In genomic region chr17:42422958-42423712, GRCh38 we compare ENCODE assay signal across 1 cellular context.
TF ChIP-seq lines count a peak whose summit lies in the region.

TSS of gene CAVIN1 (minus strand) at chr17:42423256. CDS start at chr17:42423097, 159 bp downstream.

TF ChIP-seq in HepG2, 621 proteins besides CTCF, POLR2A, EP300 and RAD21 (continued from another document and continues in another):
- TF ChIP-seq ZBTB39 (CRISPR knock-in tag; IDR thresholded peaks at IDR 0.05) = no peak
- no peak; the same call in 1 of the 2 replicates for TF ChIP-seq ZC3H13 (CRISPR knock-in tag; IDR thresholded peaks at IDR 0.05)
- no peak for TF ChIP-seq ZFP37 (CRISPR knock-in tag; IDR thresholded peaks at IDR 0.05; ENCODE audit: borderline replicate concordance)
- no peak for TF ChIP-seq CEBPG (CRISPR knock-in tag; IDR thresholded peaks at IDR 0.05)
- no peak for TF ChIP-seq ZNF749 (CRISPR knock-in tag; IDR thresholded peaks at IDR 0.05; ENCODE audit: borderline replicate concordance)
- TF ChIP-seq GMEB2 (CRISPR knock-in tag; IDR thresholded peaks at IDR 0.05; ENCODE audit: low read depth) = no peak
- TF ChIP-seq SETDB1 (CRISPR knock-in tag; IDR thresholded peaks at IDR 0.05; ENCODE audit: borderline replicate concordance) = no peak
- no peak for TF ChIP-seq HNF4G (IDR thresholded peaks at IDR 0.05; ENCODE audit: borderline replicate concordance, low read depth, low read length)
- peak; percentile 72; the same call in 1 of the 2 replicates for TF ChIP-seq HNF4G (CRISPR knock-in tag; IDR thresholded peaks at IDR 0.05; ENCODE audit: borderline replicate concordance, low read depth)
- no peak for TF ChIP-seq ESRRA (CRISPR knock-in tag; IDR thresholded peaks at IDR 0.05; ENCODE audit: low read depth)
- TF ChIP-seq, protein P1, sequence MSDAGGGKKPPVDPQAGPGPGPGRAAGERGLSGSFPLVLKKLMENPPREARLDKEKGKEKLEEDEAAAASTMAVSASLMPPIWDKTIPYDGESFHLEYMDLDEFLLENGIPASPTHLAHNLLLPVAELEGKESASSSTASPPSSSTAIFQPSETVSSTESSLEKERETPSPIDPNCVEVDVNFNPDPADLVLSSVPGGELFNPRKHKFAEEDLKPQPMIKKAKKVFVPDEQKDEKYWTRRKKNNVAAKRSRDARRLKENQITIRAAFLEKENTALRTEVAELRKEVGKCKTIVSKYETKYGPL (CRISPR knock-in tag; IDR thresholded peaks at IDR 0.05) = no peak
- no peak; the same call in 1 of the 2 replicates for TF ChIP-seq ZNF710 (CRISPR knock-in tag; IDR thresholded peaks at IDR 0.05; ENCODE audit: borderline replicate concordance)
- peak; percentile 85 for TF ChIP-seq PHF21A (CRISPR knock-in tag; IDR thresholded peaks at IDR 0.05)
- TF ChIP-seq, protein P2, sequence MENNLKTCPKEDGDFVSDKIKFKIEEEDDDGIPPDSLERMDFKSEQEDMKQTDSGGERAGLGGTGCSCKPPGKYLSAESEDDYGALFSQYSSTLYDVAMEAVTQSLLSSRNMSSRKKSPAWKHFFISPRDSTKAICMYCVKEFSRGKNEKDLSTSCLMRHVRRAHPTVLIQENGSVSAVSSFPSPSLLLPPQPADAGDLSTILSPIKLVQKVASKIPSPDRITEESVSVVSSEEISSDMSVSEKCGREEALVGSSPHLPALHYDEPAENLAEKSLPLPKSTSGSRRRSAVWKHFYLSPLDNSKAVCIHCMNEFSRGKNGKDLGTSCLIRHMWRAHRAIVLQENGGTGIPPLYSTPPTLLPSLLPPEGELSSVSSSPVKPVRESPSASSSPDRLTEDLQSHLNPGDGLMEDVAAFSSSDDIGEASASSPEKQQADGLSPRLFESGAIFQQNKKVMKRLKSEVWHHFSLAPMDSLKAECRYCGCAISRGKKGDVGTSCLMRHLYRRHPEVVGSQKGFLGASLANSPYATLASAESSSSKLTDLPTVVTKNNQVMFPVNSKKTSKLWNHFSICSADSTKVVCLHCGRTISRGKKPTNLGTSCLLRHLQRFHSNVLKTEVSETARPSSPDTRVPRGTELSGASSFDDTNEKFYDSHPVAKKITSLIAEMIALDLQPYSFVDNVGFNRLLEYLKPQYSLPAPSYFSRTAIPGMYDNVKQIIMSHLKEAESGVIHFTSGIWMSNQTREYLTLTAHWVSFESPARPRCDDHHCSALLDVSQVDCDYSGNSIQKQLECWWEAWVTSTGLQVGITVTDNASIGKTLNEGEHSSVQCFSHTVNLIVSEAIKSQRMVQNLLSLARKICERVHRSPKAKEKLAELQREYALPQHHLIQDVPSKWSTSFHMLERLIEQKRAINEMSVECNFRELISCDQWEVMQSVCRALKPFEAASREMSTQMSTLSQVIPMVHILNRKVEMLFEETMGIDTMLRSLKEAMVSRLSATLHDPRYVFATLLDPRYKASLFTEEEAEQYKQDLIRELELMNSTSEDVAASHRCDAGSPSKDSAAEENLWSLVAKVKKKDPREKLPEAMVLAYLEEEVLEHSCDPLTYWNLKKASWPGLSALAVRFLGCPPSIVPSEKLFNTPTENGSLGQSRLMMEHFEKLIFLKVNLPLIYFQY (CRISPR knock-in tag; IDR thresholded peaks at IDR 0.05; ENCODE audit: borderline replicate concordance) = no peak; the same call in 1 of the 2 replicates
- TF ChIP-seq HOXD1 (CRISPR knock-in tag; IDR thresholded peaks at IDR 0.05) = peak; percentile 59
- 0 out of 2 replicates have a peak, but pooled peaks have one; percentile 17 for TF ChIP-seq DNMT1 (CRISPR knock-in tag; IDR thresholded peaks at IDR 0.05)
- no peak for TF ChIP-seq USF2 (IDR thresholded peaks at IDR 0.05; ENCODE audit: low read depth, low read length)
- no peak for TF ChIP-seq USF2 (CRISPR knock-in tag; IDR thresholded peaks at IDR 0.05; ENCODE audit: borderline replicate concordance)
- no peak for TF ChIP-seq ZFP62 (CRISPR knock-in tag; IDR thresholded peaks at IDR 0.05)
- peak; percentile 61; the same call in 1 of the 2 replicates for TF ChIP-seq MAF1 (CRISPR knock-in tag; IDR thresholded peaks at IDR 0.05; ENCODE audit: borderline replicate concordance)
- TF ChIP-seq ZBTB26 (CRISPR knock-in tag; IDR thresholded peaks at IDR 0.05; ENCODE audit: borderline replicate concordance) = no peak; the same call in 1 of the 2 replicates
- TF ChIP-seq MXD3 (CRISPR knock-in tag; IDR thresholded peaks at IDR 0.05) = peak; percentile 58
- no peak for TF ChIP-seq ZNF512 (CRISPR knock-in tag; IDR thresholded peaks at IDR 0.05)
- TF ChIP-seq, protein P3, sequence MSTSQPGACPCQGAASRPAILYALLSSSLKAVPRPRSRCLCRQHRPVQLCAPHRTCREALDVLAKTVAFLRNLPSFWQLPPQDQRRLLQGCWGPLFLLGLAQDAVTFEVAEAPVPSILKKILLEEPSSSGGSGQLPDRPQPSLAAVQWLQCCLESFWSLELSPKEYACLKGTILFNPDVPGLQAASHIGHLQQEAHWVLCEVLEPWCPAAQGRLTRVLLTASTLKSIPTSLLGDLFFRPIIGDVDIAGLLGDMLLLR (CRISPR knock-in tag; IDR thresholded peaks at IDR 0.05) = no peak
- no peak for TF ChIP-seq ZNF101 (CRISPR knock-in tag; IDR thresholded peaks at IDR 0.05; ENCODE audit: borderline replicate concordance, low read depth)
- TF ChIP-seq GABPB1 (CRISPR knock-in tag; IDR thresholded peaks at IDR 0.05) = peak; percentile 51; the same call in 1 of the 2 replicates
- TF ChIP-seq, protein P4, sequence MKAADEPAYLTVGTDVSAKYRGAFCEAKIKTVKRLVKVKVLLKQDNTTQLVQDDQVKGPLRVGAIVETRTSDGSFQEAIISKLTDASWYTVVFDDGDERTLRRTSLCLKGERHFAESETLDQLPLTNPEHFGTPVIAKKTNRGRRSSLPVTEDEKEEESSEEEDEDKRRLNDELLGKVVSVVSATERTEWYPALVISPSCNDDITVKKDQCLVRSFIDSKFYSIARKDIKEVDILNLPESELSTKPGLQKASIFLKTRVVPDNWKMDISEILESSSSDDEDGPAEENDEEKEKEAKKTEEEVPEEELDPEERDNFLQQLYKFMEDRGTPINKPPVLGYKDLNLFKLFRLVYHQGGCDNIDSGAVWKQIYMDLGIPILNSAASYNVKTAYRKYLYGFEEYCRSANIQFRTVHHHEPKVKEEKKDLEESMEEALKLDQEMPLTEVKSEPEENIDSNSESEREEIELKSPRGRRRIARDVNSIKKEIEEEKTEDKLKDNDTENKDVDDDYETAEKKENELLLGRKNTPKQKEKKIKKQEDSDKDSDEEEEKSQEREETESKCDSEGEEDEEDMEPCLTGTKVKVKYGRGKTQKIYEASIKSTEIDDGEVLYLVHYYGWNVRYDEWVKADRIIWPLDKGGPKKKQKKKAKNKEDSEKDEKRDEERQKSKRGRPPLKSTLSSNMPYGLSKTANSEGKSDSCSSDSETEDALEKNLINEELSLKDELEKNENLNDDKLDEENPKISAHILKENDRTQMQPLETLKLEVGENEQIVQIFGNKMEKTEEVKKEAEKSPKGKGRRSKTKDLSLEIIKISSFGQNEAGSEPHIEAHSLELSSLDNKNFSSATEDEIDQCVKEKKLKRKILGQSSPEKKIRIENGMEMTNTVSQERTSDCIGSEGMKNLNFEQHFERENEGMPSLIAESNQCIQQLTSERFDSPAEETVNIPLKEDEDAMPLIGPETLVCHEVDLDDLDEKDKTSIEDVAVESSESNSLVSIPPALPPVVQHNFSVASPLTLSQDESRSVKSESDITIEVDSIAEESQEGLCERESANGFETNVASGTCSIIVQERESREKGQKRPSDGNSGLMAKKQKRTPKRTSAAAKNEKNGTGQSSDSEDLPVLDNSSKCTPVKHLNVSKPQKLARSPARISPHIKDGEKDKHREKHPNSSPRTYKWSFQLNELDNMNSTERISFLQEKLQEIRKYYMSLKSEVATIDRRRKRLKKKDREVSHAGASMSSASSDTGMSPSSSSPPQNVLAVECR (CRISPR knock-in tag; IDR thresholded peaks at IDR 0.05; ENCODE audit: borderline replicate concordance) = peak; percentile 64
- TF ChIP-seq SNRNP70 (IDR thresholded peaks at IDR 0.05; ENCODE audit: low read depth, low read length) = no peak
- no peak for TF ChIP-seq SOX6 (IDR thresholded peaks at IDR 0.05)
- TF ChIP-seq SOX6 (CRISPR knock-in tag; IDR thresholded peaks at IDR 0.05) = no peak; the same call in none of the 2 replicates
- no peak for TF ChIP-seq NR2F6 (IDR thresholded peaks at IDR 0.05)
- peak; percentile 46; the same call in 1 of the 2 replicates for TF ChIP-seq NR2F6 (CRISPR knock-in tag; IDR thresholded peaks at IDR 0.05)
- TF ChIP-seq, protein P5, sequence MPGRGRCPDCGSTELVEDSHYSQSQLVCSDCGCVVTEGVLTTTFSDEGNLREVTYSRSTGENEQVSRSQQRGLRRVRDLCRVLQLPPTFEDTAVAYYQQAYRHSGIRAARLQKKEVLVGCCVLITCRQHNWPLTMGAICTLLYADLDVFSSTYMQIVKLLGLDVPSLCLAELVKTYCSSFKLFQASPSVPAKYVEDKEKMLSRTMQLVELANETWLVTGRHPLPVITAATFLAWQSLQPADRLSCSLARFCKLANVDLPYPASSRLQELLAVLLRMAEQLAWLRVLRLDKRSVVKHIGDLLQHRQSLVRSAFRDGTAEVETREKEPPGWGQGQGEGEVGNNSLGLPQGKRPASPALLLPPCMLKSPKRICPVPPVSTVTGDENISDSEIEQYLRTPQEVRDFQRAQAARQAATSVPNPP (CRISPR knock-in tag; IDR thresholded peaks at IDR 0.05) = no peak
- TF ChIP-seq NPAS2 (CRISPR knock-in tag; IDR thresholded peaks at IDR 0.05; ENCODE audit: borderline replicate concordance) = no peak
